16 cellular contexts compared by ENCODE assay signal in the genomic region with DNA sequence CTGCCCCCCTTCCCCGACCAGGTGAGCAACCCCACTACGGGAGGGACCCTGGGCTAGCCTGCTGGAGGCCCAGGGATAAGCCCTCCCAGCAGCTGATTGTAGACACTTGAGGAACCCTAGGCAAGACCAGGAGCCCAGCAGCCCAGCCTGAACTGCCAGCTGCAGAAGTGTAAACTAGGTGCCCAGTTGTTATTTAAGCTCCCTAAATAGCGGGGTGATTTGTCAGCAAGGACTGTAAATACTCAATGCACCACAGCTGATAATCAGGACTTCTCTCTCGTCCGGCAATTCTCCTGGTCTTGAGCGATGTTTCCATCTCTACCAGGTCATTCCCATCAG. TPM values are rescaled to one million over a fixed set of nuclear protein-coding genes. Genes with fewer than 3 reads are reported as not detected.
DNase-seq lines count a peak whose midpoint lies in the region.
"Had no signal": no experiment of that assay in that cellular context is flagged by ENCODE, and none has a peak within 500 bp of the region (broad histone marks: within the 10 kb centered on the region; RNA-seq: fewer than 3 reads in every experiment).

No MANE protein-coding gene starts in this region.

- peaks cover 84% of the 10 kb centered on the region for H3K4me1 Mint-ChIP-seq in activated CD4-positive, alpha-beta memory T cell treated with anti-CD3 and anti-CD28 coated beads for 36 hours (ENCODE audit: low read depth)
- H3K4me1 Mint-ChIP-seq in activated CD4-positive, alpha-beta memory T cell treated with anti-CD3 and anti-CD28 coated beads, Interleukin-2, amount 10 ng/mL, durations not matched to agents 7 days and 5 days = peaks cover 63% of the 10 kb centered on the region
- peaks cover 95% of the 10 kb centered on the region for H3K4me1 Mint-ChIP-seq in dendritic cell treated with granulocyte-macrophage colony-stimulating factor and Interleukin-4, amounts not matched to agents 40 ng/mL and 50 ng/mL, for 4 days (ENCODE audit: low read depth)

- H3K27ac ChIP-seq in substantia nigra (ENCODE audit: low read depth, low read length, poor library complexity, severe bottlenecking) = peak overlapping the region; percentile 58
- H3K27ac ChIP-seq: foreskin keratinocyte, KMS-11, SK-N-MC, testis had no signal

- H3K36me3 Mint-ChIP-seq in activated CD4-positive, alpha-beta memory T cell treated with anti-CD3 and anti-CD28 coated beads for 36 hours = peaks cover 2% of the 10 kb centered on the region
- peaks cover 14% of the 10 kb centered on the region for H3K36me3 Mint-ChIP-seq in activated CD4-positive, alpha-beta memory T cell treated with anti-CD3 and anti-CD28 coated beads, Interleukin-2, amount 10 ng/mL, durations not matched to agents 7 days and 5 days (ENCODE audit: low read depth)
- peaks cover 55% of the 10 kb centered on the region for H3K36me3 Mint-ChIP-seq in dendritic cell treated with granulocyte-macrophage colony-stimulating factor and Interleukin-4, amounts not matched to agents 40 ng/mL and 50 ng/mL, for 4 days (ENCODE audit: low read depth)

- POLR2A ChIA-PET in activated CD4-positive, alpha-beta memory T cell treated with anti-CD3 and anti-CD28 coated beads for 36 hours (lab: Charles Lee) = no interaction called here
- POLR2A ChIA-PET in activated CD4-positive, alpha-beta memory T cell treated with anti-CD3 and anti-CD28 coated beads, Interleukin-2, amount 10 ng/mL, durations not matched to agents 7 days and 5 days (lab: Charles Lee) = interaction anchor here (1.8 to 9.0 kb wide), 2 partner anchors 11 to 20 kb away, joined by 10 to 70 read pairs; no protein-coding TSS in a partner anchor

- no peaks in the 10 kb centered on the region for H3K27me3 Mint-ChIP-seq in activated CD4-positive, alpha-beta memory T cell treated with anti-CD3 and anti-CD28 coated beads for 36 hours
- H3K27me3 Mint-ChIP-seq in activated CD4-positive, alpha-beta memory T cell treated with anti-CD3 and anti-CD28 coated beads, Interleukin-2, amount 10 ng/mL, durations not matched to agents 7 days and 5 days = no peaks in the 10 kb centered on the region
- H3K27me3 Mint-ChIP-seq in dendritic cell treated with granulocyte-macrophage colony-stimulating factor and Interleukin-4, amounts not matched to agents 40 ng/mL and 50 ng/mL, for 4 days = no peaks in the 10 kb centered on the region
- H3K27me3 Mint-ChIP-seq: naive thymus-derived CD4-positive, alpha-beta T cell had no signal

- CTCF ChIA-PET in activated CD4-positive, alpha-beta memory T cell treated with anti-CD3 and anti-CD28 coated beads for 36 hours (lab: Charles Lee) = interaction anchor here (1.2 to 2.3 kb wide), 3 partner anchors 21 to 42 kb away, joined by 3 to 6 read pairs (median 5); no protein-coding TSS in a partner anchor
- CTCF ChIA-PET in activated CD4-positive, alpha-beta memory T cell treated with anti-CD3 and anti-CD28 coated beads, Interleukin-2, amount 10 ng/mL, durations not matched to agents 7 days and 5 days (lab: Charles Lee) = interaction anchor here (1.5 to 2.7 kb wide), 2 partner anchors 29 to 33 kb away, joined by 3 to 7 read pairs; no protein-coding TSS in a partner anchor

- H3K9me3 Mint-ChIP-seq in activated CD4-positive, alpha-beta memory T cell treated with anti-CD3 and anti-CD28 coated beads for 36 hours = no peaks in the 10 kb centered on the region
- H3K9me3 Mint-ChIP-seq in activated CD4-positive, alpha-beta memory T cell treated with anti-CD3 and anti-CD28 coated beads, Interleukin-2, amount 10 ng/mL, durations not matched to agents 7 days and 5 days = no peaks in the 10 kb centered on the region
- H3K9me3 Mint-ChIP-seq in dendritic cell treated with granulocyte-macrophage colony-stimulating factor and Interleukin-4, amounts not matched to agents 40 ng/mL and 50 ng/mL, for 4 days = no peaks in the 10 kb centered on the region
- H3K9me3 Mint-ChIP-seq: naive thymus-derived CD4-positive, alpha-beta T cell had no signal

- peak overlapping the region; percentile 10 for H3K27ac Mint-ChIP-seq in activated CD4-positive, alpha-beta memory T cell treated with anti-CD3 and anti-CD28 coated beads for 36 hours
- no peak overlapping the region for H3K27ac Mint-ChIP-seq in activated CD4-positive, alpha-beta memory T cell treated with anti-CD3 and anti-CD28 coated beads, Interleukin-2, amount 10 ng/mL, durations not matched to agents 7 days and 5 days
- H3K27ac Mint-ChIP-seq in dendritic cell treated with granulocyte-macrophage colony-stimulating factor and Interleukin-4, amounts not matched to agents 40 ng/mL and 50 ng/mL, for 4 days = peak overlapping the region; percentile 84

- DNase-seq in activated CD4-positive, alpha-beta memory T cell treated with anti-CD3 and anti-CD28 coated beads for 36 hours = no peak
- no peak for DNase-seq in activated CD4-positive, alpha-beta memory T cell treated with anti-CD3 and anti-CD28 coated beads, Interleukin-2, amount 10 ng/mL, durations not matched to agents 7 days and 5 days
- DNase-seq in myocyte (ENCODE audit: low read depth) = peak; percentile 83
- DNase-seq in substantia nigra (lab: John Stamatoyannopoulos, UW) = no peak
- no peak for DNase-seq in anterior cingulate cortex (lab: John Stamatoyannopoulos, UW)
- DNase-seq in activated effector memory CD4-positive, alpha-beta T cell treated with anti-CD3 and anti-CD28 coated beads, Interleukin-2, amount 50 U/mL, for 16 hours = no peak
- no peak for DNase-seq in NCI-H1105 treated with DMSO at 0.1 percent for 48 hours (lab: John Stamatoyannopoulos, UW)
- DNase-seq: foreskin keratinocyte; naive thymus-derived CD4-positive, alpha-beta T cell; NCI-H187 treated with DMSO at 0.1 percent for 48 hours; NK-92 treated with Interleukin-12 subunit alpha and Interleukin-12 subunit beta, amount 100 ng/mL, for 24 hours; small intestine; testis had no signal

- H3K4me3 Mint-ChIP-seq in activated CD4-positive, alpha-beta memory T cell treated with anti-CD3 and anti-CD28 coated beads for 36 hours = no peak overlapping the region
- H3K4me3 Mint-ChIP-seq in activated CD4-positive, alpha-beta memory T cell treated with anti-CD3 and anti-CD28 coated beads, Interleukin-2, amount 10 ng/mL, durations not matched to agents 7 days and 5 days = no peak overlapping the region
- peak overlapping the region; percentile 54 for H3K4me3 Mint-ChIP-seq in dendritic cell treated with granulocyte-macrophage colony-stimulating factor and Interleukin-4, amounts not matched to agents 40 ng/mL and 50 ng/mL, for 4 days
- H3K4me3 Mint-ChIP-seq: naive thymus-derived CD4-positive, alpha-beta T cell had no signal

- intact Hi-C loops in activated CD4-positive, alpha-beta memory T cell treated with anti-CD3 and anti-CD28 coated beads for 36 hours (cut with micrococcal nuclease) = no loop called here
- intact Hi-C loops in dendritic cell treated with granulocyte-macrophage colony-stimulating factor and Interleukin-4, amounts not matched to agents 40 ng/mL and 50 ng/mL, for 4 days (cut with micrococcal nuclease) = loop anchor here (5.0 kb wide), 1 partner anchor 39 kb away; no protein-coding TSS in a partner anchor

RNA-seq across cellular contexts. Expression of a gene that starts 41.2 kb away (rescaled TPM):
- 10 to 100 TPM; 91.9 to 92.3 TPM for total RNA-seq in activated CD4-positive, alpha-beta memory T cell treated with anti-CD3 and anti-CD28 coated beads for 36 hours
- total RNA-seq in activated CD4-positive, alpha-beta memory T cell treated with anti-CD3 and anti-CD28 coated beads, Interleukin-2, amount 10 ng/mL, durations not matched to agents 7 days and 5 days = 100 to 1,000 TPM; 149 to 158 TPM
- total RNA-seq in myocyte = 274 and 290 TPM in 2 replicates
- 225 TPM for polyA plus RNA-seq in myocyte (2012)
